Comparison of ENCODE assay signal across 18 cellular contexts in the genomic region with DNA sequence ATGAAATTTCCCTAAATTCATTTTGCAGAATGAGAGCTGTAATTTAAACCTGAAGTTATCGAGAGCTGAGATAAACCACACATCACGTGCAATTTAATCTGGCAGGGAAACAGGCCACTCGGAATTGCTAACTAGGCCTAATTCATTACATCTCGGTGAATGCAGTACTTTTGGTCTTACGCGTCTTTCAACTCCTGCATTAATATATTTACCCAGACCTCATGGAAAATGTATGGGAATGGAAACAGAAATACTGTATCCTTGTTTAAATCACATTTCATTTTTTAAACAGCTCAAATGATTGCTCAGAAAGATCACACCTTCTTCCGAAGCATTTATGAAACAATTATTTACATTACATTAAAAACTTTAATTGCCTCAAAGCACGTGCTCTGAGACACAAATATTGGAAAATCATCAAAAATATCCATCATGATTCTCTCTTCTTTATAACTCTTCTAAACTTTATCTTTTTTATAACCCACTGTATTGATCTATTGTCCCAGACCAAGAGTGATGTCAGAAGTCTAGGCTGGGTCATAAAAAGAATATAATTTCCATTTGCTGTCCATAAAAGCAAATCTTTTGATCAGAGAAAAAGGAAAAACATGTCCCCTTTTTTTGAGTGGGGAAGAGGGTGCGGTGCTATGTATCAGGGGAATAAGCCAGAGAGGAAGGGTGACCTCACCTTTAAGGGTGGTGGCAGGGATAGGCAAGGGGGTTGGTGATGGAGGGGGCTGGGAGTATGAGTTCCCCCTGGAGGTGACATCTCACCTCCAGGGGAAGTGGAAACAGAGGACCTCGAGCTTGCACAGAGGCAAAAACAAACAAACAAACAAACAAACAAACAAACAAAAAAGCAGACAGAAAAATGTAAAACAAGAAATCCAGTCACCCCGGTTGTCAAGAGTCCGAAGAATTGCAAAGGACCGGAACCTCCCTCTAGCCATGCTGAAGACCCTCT. TPM values are rescaled to one million over a fixed set of nuclear protein-coding genes. Genes with fewer than 3 reads are reported as not detected.
DNase-seq lines count a peak whose midpoint lies in the region; ATAC-seq and TF ChIP-seq lines count a peak whose summit lies in the region.
"Had no signal": no experiment of that assay in that cellular context is flagged by ENCODE, and none has a peak within 500 bp of the region (broad histone marks: within the 10 kb centered on the region; RNA-seq: fewer than 3 reads in every experiment).

No MANE protein-coding gene starts in this region.

- H3K9me3 ChIP-seq in HUES64 (ENCODE audit: insufficient read depth, low read depth, low read length) (no peaks in the 10 kb centered on the region), neural cell (ENCODE audit: low read length) (no peaks in the 10 kb centered on the region)
- H3K9me3 ChIP-seq: heart left ventricle had no signal

- H3K9me2 ChIP-seq in neural cell (ENCODE audit: insufficient read depth, low read length): no peaks in the 10 kb centered on the region

- H3K4me3 Mint-ChIP-seq in activated T-cell treated with anti-CD3 and anti-CD28 coated beads, Interleukin-2, amount 50 U/mL, for 24 hours: peak overlapping the region; percentile 54
- H3K4me3 Mint-ChIP-seq in brain: peak overlapping the region; percentile 84 to 89 (median 87)

- H3K9ac ChIP-seq in HUES64 (ENCODE audit: low read depth, low read length) (no peak overlapping the region), neural cell (ENCODE audit: low read length) (peak overlapping the region; percentile 50)

- no peaks in the 10 kb centered on the region for H3K9me3 Mint-ChIP-seq in activated T-cell treated with anti-CD3 and anti-CD28 coated beads, Interleukin-2, amount 50 U/mL, for 24 hours
- H3K9me3 Mint-ChIP-seq in brain: peaks cover 0 to 1% (median 0%) of the 10 kb centered on the region in 5 experiments

- no peak for TF ChIP-seq CTCF in brain (conservative IDR thresholded peaks at IDR 0.05)
- TF ChIP-seq CTCF in neural cell (IDR thresholded peaks at IDR 0.05; ENCODE audit: poor library complexity, severe bottlenecking): no peak

- whole genome bisulfite sequencing in HUES64: 79% methylated on average over 13 of the region's 13 CpGs

- H3K4me3 ChIP-seq in HUES64 (ENCODE audit: low read length): peak overlapping the region; percentile 72; the same call in 1 of the 2 replicates
- peak overlapping the region; percentile 75 for H3K4me3 ChIP-seq in neural cell (ENCODE audit: low read length)
- H3K4me3 ChIP-seq: PC-9 had no signal

- no peaks in the 10 kb centered on the region for H3K36me3 ChIP-seq in HUES64 (ENCODE audit: insufficient read depth, low read length)
- H3K36me3 ChIP-seq in neural cell (ENCODE audit: insufficient read depth, low read length): no peaks in the 10 kb centered on the region
- H3K36me3 ChIP-seq: heart left ventricle had no signal

- H3K4me1 ChIP-seq in HUES64 (ENCODE audit: insufficient read depth, low read length): peaks cover 7% of the 10 kb centered on the region; the same call in 1 of the 2 replicates

- H3F3A ChIP-seq in neural cell (ENCODE audit: insufficient read depth, low read length, poor library complexity, severe bottlenecking): no peaks in the 10 kb centered on the region

- TF ChIP-seq EP300 in neural cell (conservative IDR thresholded peaks at IDR 0.05; ENCODE audit: poor library complexity, severe bottlenecking): no peak

- no peak for DNase-seq in activated T-cell treated with anti-CD3 and anti-CD28 coated beads, Interleukin-2, amount 50 U/mL, for 24 hours
- DNase-seq in activated T-cell treated with anti-CD3 and anti-CD28 coated beads for 4 hours: no peak
- DNase-seq in D341Med (ENCODE audit: low spot score): no peak
- no peak for DNase-seq in NCI-H187 (lab: John Stamatoyannopoulos, UW)
- DNase-seq: ACHN; central memory CD4-positive, alpha-beta T cell; effector CD4-positive, alpha-beta T cell; HCEC 1CT; heart left ventricle; KG1; NCI-H1092 treated with DMSO at 0.1 percent for 48 hours; occipital lobe; PC-9 had no signal

- H3K27ac ChIP-seq in HUES64 (ENCODE audit: low read depth, low read length): no peak overlapping the region
- no peak overlapping the region for H3K27ac ChIP-seq in neural cell (ENCODE audit: low read length)
- H3K27ac ChIP-seq: heart left ventricle, PC-9 had no signal

- peak overlapping the region; percentile 52 for H3K4me2 ChIP-seq in neural cell (ENCODE audit: low read length)
- H3K4me2 ChIP-seq: PC-9 had no signal

- no peak overlapping the region for H2AFZ ChIP-seq in neural cell (ENCODE audit: low read depth, low read length)
- H2AFZ ChIP-seq: PC-9 had no signal

- H3K27me3 ChIP-seq in HUES64 (ENCODE audit: insufficient read depth, low read length) (peaks cover 32% of the 10 kb centered on the region), neural cell (ENCODE audit: insufficient read depth, low read depth, low read length) (peaks cover 16% of the 10 kb centered on the region)

- H3K27me3 Mint-ChIP-seq in activated T-cell treated with anti-CD3 and anti-CD28 coated beads, Interleukin-2, amount 50 U/mL, for 24 hours: peaks cover 60% of the 10 kb centered on the region
- peaks cover 24% of the 10 kb centered on the region for H3K27me3 Mint-ChIP-seq in brain

- peaks cover 6% of the 10 kb centered on the region for H3K79me2 ChIP-seq in neural cell (replicated peaks; ENCODE audit: insufficient read depth, low read length)

- no peaks in the 10 kb centered on the region for H4K20me1 ChIP-seq in neural cell (ENCODE audit: insufficient read depth)

- no peak for TF ChIP-seq RAD21 in neural cell (conservative IDR thresholded peaks at IDR 0.05)

- ATAC-seq in HG02885 (IDR thresholded peaks at IDR 0.05; ENCODE audit: poor library complexity, unreplicated experiment): no peak
- ATAC-seq: heart left ventricle had no signal

- peaks cover 20% of the 10 kb centered on the region for H3K4me1 Mint-ChIP-seq in activated T-cell treated with anti-CD3 and anti-CD28 coated beads, Interleukin-2, amount 50 U/mL, for 24 hours (ENCODE audit: low read depth)
- peaks cover 50% of the 10 kb centered on the region for H3K4me1 Mint-ChIP-seq in brain

- H3K27ac Mint-ChIP-seq in activated T-cell treated with anti-CD3 and anti-CD28 coated beads, Interleukin-2, amount 50 U/mL, for 24 hours: no peak overlapping the region
- H3K27ac Mint-ChIP-seq in brain: peak overlapping the region in 4 of 5 experiments; percentile 76 to 90 (median 86)

- no peaks in the 10 kb centered on the region for H3K36me3 Mint-ChIP-seq in activated T-cell treated with anti-CD3 and anti-CD28 coated beads, Interleukin-2, amount 50 U/mL, for 24 hours (ENCODE audit: low read depth)
- no peaks in the 10 kb centered on the region for H3K36me3 Mint-ChIP-seq in brain

TF ChIP-seq in neural cell, 6 proteins besides CTCF, POLR2A, EP300 and RAD21:
- TF ChIP-seq SMC3 (conservative IDR thresholded peaks at IDR 0.05; ENCODE audit: poor library complexity) (no peak), EZH2 (IDR thresholded peaks at IDR 0.05; ENCODE audit: borderline replicate concordance, insufficient read depth, low read length, poor library complexity, severe bottlenecking) (no peak), POLR2AphosphoS5 (IDR thresholded peaks at IDR 0.05) (no peak), TAF1 (IDR thresholded peaks at IDR 0.05; ENCODE audit: low read depth) (no peak), MXI1 (conservative IDR thresholded peaks at IDR 0.05; ENCODE audit: poor library complexity, severe bottlenecking) (no peak)
- TF ChIP-seq, protein P1, sequence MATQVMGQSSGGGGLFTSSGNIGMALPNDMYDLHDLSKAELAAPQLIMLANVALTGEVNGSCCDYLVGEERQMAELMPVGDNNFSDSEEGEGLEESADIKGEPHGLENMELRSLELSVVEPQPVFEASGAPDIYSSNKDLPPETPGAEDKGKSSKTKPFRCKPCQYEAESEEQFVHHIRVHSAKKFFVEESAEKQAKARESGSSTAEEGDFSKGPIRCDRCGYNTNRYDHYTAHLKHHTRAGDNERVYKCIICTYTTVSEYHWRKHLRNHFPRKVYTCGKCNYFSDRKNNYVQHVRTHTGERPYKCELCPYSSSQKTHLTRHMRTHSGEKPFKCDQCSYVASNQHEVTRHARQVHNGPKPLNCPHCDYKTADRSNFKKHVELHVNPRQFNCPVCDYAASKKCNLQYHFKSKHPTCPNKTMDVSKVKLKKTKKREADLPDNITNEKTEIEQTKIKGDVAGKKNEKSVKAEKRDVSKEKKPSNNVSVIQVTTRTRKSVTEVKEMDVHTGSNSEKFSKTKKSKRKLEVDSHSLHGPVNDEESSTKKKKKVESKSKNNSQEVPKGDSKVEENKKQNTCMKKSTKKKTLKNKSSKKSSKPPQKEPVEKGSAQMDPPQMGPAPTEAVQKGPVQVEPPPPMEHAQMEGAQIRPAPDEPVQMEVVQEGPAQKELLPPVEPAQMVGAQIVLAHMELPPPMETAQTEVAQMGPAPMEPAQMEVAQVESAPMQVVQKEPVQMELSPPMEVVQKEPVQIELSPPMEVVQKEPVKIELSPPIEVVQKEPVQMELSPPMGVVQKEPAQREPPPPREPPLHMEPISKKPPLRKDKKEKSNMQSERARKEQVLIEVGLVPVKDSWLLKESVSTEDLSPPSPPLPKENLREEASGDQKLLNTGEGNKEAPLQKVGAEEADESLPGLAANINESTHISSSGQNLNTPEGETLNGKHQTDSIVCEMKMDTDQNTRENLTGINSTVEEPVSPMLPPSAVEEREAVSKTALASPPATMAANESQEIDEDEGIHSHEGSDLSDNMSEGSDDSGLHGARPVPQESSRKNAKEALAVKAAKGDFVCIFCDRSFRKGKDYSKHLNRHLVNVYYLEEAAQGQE (IDR thresholded peaks at IDR 0.05; ENCODE audit: borderline replicate concordance): no peak

RNA-seq across cellular contexts. Expression of a gene that starts 1.7 kb away (rescaled TPM):
- polyA plus RNA-seq in HUES64 (2013, experiment 1 of 2): 2.4 TPM
- 2.5 TPM for polyA plus RNA-seq in HUES64 (2013, experiment 2 of 2)
- polyA plus RNA-seq in brain (ENCODE audit: insufficient read depth, low read depth, low replicate concordance): 6.0 TPM
- 2.3 and 3.3 TPM in 2 replicates for polyA plus RNA-seq in neural cell
- polyA minus RNA-seq in neural cell: 9.3 and 9.7 TPM in 2 replicates
- polyA plus RNA-seq: fibroblast of lung, heart left ventricle had no signal
